10 cellular contexts compared by ENCODE assay signal in the genomic region with DNA sequence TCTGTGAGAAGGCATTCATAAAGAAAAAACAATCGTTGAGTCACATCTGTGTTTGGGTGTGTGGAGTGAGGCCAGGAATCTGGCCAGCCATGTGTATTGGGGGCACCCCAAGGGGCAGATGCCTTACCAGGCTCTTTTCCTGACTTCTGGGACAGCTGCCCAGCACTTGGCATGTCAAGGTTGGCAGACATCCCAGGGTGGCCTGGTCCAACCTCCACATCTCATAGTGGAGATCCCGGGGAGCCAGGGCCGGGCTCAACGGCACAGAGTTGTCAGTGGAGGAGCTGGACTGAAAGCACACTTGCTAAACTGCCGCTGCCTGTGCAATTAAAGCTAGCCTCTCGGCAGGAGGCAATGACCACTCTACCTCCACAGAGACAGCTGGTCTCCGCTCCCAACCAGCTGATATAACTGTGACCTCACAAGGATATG.
A peak's percentile ranks its signal among the peaks of the same experiment; 100 is the strongest.
DNase-seq lines count a peak whose midpoint lies in the region; ATAC-seq lines count a peak whose summit lies in the region.
"Had no signal": no experiment of that assay in that cellular context is flagged by ENCODE, and none has a peak within 500 bp of the region (broad histone marks: within the 10 kb centered on the region; RNA-seq: fewer than 3 reads in every experiment).

No MANE protein-coding gene starts in this region.

- peak; percentile 88 for DNase-seq in COR-L47 (lab: John Stamatoyannopoulos, UW)
- peak; percentile 94 for DNase-seq in NCI-H446 treated with DMSO at 0.1 percent for 48 hours (lab: John Stamatoyannopoulos, UW)
- DNase-seq in epithelial cell of prostate (ENCODE audit: low read depth, low spot score): no peak
- DNase-seq in myocyte (ENCODE audit: low read depth): peak; percentile 94
- DNase-seq in HuH-7 (ENCODE audit: low spot score): no peak
- DNase-seq in GM03348 (ENCODE audit: low spot score): no peak
- DNase-seq in activated CD4-positive, alpha-beta T cell treated with anti-CD3 and anti-CD28 coated beads, Interleukin-2, amount 50 U/mL, for 4 hours: no peak
- DNase-seq: mesenchymal stem cell had no signal

- no peak for ATAC-seq in GM18867 (IDR thresholded peaks at IDR 0.05; ENCODE audit: unreplicated experiment)

- H3K27ac ChIP-seq in epithelial cell of prostate: peak overlapping the region; percentile 82
- H3K27ac ChIP-seq: C4-2B had no signal

Comparison
In these comparisons a context has a peak if more than half of its experiments do, and no peak if none do; other contexts are left out.
1. DNase-seq: peak in COR-L47 (single experiment), NCI-H446 treated with DMSO at 0.1 percent for 48 hours (single experiment) and myocyte (single experiment); none in epithelial cell of prostate (single experiment), HuH-7 (single experiment), GM03348 (single experiment) and activated CD4-positive, alpha-beta T cell treated with anti-CD3 and anti-CD28 coated beads, Interleukin-2, amount 50 U/mL, for 4 hours (0 of 2).